ENCODE assay signal across 1 cellular context in the genomic region with DNA sequence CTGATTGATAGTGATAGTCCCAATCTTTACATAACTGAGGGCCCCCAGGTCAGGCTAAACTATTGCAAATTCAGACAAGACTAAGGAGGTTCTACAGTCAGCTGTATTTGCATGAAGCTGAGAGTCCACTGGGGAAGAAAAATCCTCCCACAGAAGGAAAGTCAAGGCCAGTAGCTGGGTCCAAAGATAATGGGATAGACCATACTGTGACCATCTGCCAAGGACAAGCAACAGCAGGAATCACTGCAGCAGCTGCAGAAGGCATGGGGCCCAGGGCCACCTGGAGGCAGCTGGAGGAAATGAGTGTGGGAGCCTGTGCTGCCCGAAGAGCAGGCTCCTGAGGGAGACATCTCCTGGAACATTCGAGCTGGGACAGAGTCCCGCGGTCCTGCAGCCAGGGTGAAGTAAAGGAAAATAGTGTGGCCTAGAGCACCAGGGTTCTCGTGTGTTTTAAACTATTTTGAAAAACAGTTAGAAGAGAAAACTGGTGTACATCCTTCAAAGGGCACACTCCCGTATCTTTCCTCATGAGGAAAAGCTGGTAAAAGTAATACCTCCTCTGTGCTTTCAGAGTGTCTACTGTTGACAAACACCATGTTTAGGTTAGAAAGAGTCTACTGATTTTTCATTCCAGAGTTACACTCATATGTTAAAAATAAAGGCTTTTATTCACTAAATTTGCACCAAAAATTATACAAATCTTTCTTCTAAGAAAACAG.
TF ChIP-seq lines count a peak whose summit lies in the region.

No MANE protein-coding gene starts in this region.

TF ChIP-seq in HepG2, 621 proteins besides CTCF, POLR2A, EP300 and RAD21 (continues in another document):
- TF ChIP-seq ZNF747 (CRISPR knock-in tag; IDR thresholded peaks at IDR 0.05; ENCODE audit: borderline replicate concordance), result 0 out of 2 replicates have a peak, but pooled peaks have one; percentile 63
- no peak for TF ChIP-seq MAFK (conservative IDR thresholded peaks at IDR 0.05 in 1 of 2, IDR thresholded peaks at IDR 0.05 in 1 of 2; ENCODE audit: low read length in 2 of 2)
- peak; percentile 75; the same call in 1 of the 2 replicates for TF ChIP-seq ZNF350 (CRISPR knock-in tag; IDR thresholded peaks at IDR 0.05; ENCODE audit: borderline replicate concordance, low read depth)
- TF ChIP-seq WIZ (CRISPR knock-in tag; IDR thresholded peaks at IDR 0.05), result no peak
- TF ChIP-seq, protein P1, sequence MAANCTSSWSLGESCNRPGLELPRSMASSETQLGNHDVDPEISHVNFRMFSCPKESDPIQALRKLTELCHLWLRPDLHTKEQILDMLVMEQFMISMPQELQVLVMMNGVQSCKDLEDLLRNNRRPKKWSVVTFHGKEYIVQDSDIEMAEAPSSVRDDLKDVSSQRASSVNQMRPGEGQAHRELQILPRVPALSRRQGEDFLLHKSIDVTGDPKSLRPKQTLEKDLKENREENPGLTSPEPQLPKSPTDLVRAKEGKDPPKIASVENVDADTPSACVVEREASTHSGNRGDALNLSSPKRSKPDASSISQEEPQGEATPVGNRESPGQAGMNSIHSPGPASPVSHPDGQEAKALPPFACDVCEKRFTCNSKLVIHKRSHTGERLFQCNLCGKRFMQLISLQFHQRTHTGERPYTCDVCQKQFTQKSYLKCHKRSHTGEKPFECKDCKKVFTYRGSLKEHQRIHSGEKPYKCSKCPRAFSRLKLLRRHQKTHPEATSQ (CRISPR knock-in tag; IDR thresholded peaks at IDR 0.05; ENCODE audit: borderline replicate concordance), result peak; percentile 54; the same call in 1 of the 2 replicates
- TF ChIP-seq MIER2 (CRISPR knock-in tag; IDR thresholded peaks at IDR 0.05), result peak; percentile 72; the same call in 1 of the 2 replicates
- TF ChIP-seq U2AF1 (optimal IDR thresholded peaks at IDR 0.05; ENCODE audit: low read depth, low read length), result no peak
- TF ChIP-seq RARG (CRISPR knock-in tag; IDR thresholded peaks at IDR 0.05; ENCODE audit: low read depth), result no peak
- peak; percentile 63; the same call in 1 of the 2 replicates for TF ChIP-seq ESRRA (CRISPR knock-in tag; IDR thresholded peaks at IDR 0.05; ENCODE audit: low read depth)
- no peak for TF ChIP-seq SMARCE1 (IDR thresholded peaks at IDR 0.05; ENCODE audit: borderline replicate concordance)
- TF ChIP-seq TOPORS (CRISPR knock-in tag; IDR thresholded peaks at IDR 0.05), result no peak
- TF ChIP-seq ARNT (IDR thresholded peaks at IDR 0.05), result no peak
- peak; percentile 72; the same call in 1 of the 2 replicates for TF ChIP-seq MLX (CRISPR knock-in tag; IDR thresholded peaks at IDR 0.05)
- no peak for TF ChIP-seq ZUFSP (CRISPR knock-in tag; IDR thresholded peaks at IDR 0.05; ENCODE audit: borderline replicate concordance)
- TF ChIP-seq ZNF605 (CRISPR knock-in tag; IDR thresholded peaks at IDR 0.05), result peak; percentile 51; the same call in 1 of the 2 replicates
- TF ChIP-seq ZNF225 (CRISPR knock-in tag; IDR thresholded peaks at IDR 0.05), result 0 out of 2 replicates have a peak, but pooled peaks have one; percentile 41
- TF ChIP-seq RFX5 (IDR thresholded peaks at IDR 0.05; ENCODE audit: low read depth, low read length), result no peak
- TF ChIP-seq ZMYM4 (CRISPR knock-in tag; IDR thresholded peaks at IDR 0.05), result peak; percentile 96
- TF ChIP-seq ATF7-NPFF (CRISPR knock-in tag; IDR thresholded peaks at IDR 0.05; ENCODE audit: low read depth), result no peak
- TF ChIP-seq NAIF1 (CRISPR knock-in tag; IDR thresholded peaks at IDR 0.05; ENCODE audit: borderline replicate concordance), result no peak
- no peak for TF ChIP-seq NFRKB (IDR thresholded peaks at IDR 0.05)
- peak; percentile 86 for TF ChIP-seq TFAP4 (IDR thresholded peaks at IDR 0.05; ENCODE audit: borderline replicate concordance, low read depth)
- no peak for TF ChIP-seq CREB1 (IDR thresholded peaks at IDR 0.05)
- TF ChIP-seq CREB1 (CRISPR knock-in tag; IDR thresholded peaks at IDR 0.05), result no peak
- TF ChIP-seq ZNF703 (CRISPR knock-in tag; IDR thresholded peaks at IDR 0.05; ENCODE audit: borderline replicate concordance), result no peak
- no peak for TF ChIP-seq TRIM24 (CRISPR knock-in tag; IDR thresholded peaks at IDR 0.05)
- no peak for TF ChIP-seq SAFB2 (CRISPR knock-in tag; IDR thresholded peaks at IDR 0.05; ENCODE audit: borderline replicate concordance, low read depth)
- no peak for TF ChIP-seq XBP1 (CRISPR knock-in tag; IDR thresholded peaks at IDR 0.05)
- no peak for TF ChIP-seq KDM5A (IDR thresholded peaks at IDR 0.05; ENCODE audit: borderline replicate concordance, low read length)
- no peak for TF ChIP-seq ZNF101 (CRISPR knock-in tag; IDR thresholded peaks at IDR 0.05; ENCODE audit: borderline replicate concordance, low read depth)
- TF ChIP-seq HDAC1 (CRISPR knock-in tag; IDR thresholded peaks at IDR 0.05), result peak; percentile 75
- peak; percentile 92 for TF ChIP-seq STAG1 (CRISPR knock-in tag; IDR thresholded peaks at IDR 0.05)
- no peak for TF ChIP-seq ZZZ3 (CRISPR knock-in tag; IDR thresholded peaks at IDR 0.05; ENCODE audit: borderline replicate concordance)
- no peak for TF ChIP-seq SIX4 (CRISPR knock-in tag; IDR thresholded peaks at IDR 0.05)
- no peak for TF ChIP-seq HHEX (CRISPR knock-in tag; IDR thresholded peaks at IDR 0.05)
- TF ChIP-seq ZBTB33 (CRISPR knock-in tag; IDR thresholded peaks at IDR 0.05), result peak; percentile 56; the same call in 1 of the 2 replicates
- TF ChIP-seq, protein P2, sequence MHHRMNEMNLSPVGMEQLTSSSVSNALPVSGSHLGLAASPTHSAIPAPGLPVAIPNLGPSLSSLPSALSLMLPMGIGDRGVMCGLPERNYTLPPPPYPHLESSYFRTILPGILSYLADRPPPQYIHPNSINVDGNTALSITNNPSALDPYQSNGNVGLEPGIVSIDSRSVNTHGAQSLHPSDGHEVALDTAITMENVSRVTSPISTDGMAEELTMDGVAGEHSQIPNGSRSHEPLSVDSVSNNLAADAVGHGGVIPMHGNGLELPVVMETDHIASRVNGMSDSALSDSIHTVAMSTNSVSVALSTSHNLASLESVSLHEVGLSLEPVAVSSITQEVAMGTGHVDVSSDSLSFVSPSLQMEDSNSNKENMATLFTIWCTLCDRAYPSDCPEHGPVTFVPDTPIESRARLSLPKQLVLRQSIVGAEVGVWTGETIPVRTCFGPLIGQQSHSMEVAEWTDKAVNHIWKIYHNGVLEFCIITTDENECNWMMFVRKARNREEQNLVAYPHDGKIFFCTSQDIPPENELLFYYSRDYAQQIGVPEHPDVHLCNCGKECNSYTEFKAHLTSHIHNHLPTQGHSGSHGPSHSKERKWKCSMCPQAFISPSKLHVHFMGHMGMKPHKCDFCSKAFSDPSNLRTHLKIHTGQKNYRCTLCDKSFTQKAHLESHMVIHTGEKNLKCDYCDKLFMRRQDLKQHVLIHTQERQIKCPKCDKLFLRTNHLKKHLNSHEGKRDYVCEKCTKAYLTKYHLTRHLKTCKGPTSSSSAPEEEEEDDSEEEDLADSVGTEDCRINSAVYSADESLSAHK (CRISPR knock-in tag; IDR thresholded peaks at IDR 0.05; ENCODE audit: borderline replicate concordance), result no peak
- no peak for TF ChIP-seq ZNF773 (CRISPR knock-in tag; IDR thresholded peaks at IDR 0.05; ENCODE audit: borderline replicate concordance)
- no peak for TF ChIP-seq TBX3 (IDR thresholded peaks at IDR 0.05; ENCODE audit: borderline replicate concordance)
- TF ChIP-seq ZNF746 (CRISPR knock-in tag; IDR thresholded peaks at IDR 0.05), result no peak
- TF ChIP-seq ZNF724P (CRISPR knock-in tag; IDR thresholded peaks at IDR 0.05; ENCODE audit: borderline replicate concordance), result no peak
- TF ChIP-seq, protein P3, sequence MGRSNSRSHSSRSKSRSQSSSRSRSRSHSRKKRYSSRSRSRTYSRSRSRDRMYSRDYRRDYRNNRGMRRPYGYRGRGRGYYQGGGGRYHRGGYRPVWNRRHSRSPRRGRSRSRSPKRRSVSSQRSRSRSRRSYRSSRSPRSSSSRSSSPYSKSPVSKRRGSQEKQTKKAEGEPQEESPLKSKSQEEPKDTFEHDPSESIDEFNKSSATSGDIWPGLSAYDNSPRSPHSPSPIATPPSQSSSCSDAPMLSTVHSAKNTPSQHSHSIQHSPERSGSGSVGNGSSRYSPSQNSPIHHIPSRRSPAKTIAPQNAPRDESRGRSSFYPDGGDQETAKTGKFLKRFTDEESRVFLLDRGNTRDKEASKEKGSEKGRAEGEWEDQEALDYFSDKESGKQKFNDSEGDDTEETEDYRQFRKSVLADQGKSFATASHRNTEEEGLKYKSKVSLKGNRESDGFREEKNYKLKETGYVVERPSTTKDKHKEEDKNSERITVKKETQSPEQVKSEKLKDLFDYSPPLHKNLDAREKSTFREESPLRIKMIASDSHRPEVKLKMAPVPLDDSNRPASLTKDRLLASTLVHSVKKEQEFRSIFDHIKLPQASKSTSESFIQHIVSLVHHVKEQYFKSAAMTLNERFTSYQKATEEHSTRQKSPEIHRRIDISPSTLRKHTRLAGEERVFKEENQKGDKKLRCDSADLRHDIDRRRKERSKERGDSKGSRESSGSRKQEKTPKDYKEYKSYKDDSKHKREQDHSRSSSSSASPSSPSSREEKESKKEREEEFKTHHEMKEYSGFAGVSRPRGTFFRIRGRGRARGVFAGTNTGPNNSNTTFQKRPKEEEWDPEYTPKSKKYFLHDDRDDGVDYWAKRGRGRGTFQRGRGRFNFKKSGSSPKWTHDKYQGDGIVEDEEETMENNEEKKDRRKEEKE (IDR thresholded peaks at IDR 0.05), result no peak
- no peak; the same call in 1 of the 2 replicates for TF ChIP-seq ZKSCAN5 (CRISPR knock-in tag; IDR thresholded peaks at IDR 0.05)
- TF ChIP-seq TIGD3 (CRISPR knock-in tag; IDR thresholded peaks at IDR 0.05; ENCODE audit: borderline replicate concordance), result no peak; the same call in 1 of the 2 replicates
- TF ChIP-seq IRF2 (CRISPR knock-in tag; IDR thresholded peaks at IDR 0.05), result peak; percentile 79
- no peak for TF ChIP-seq ARID3A (IDR thresholded peaks at IDR 0.05; ENCODE audit: low read depth, low read length)
- TF ChIP-seq NRL (CRISPR knock-in tag; IDR thresholded peaks at IDR 0.05; ENCODE audit: borderline replicate concordance), result no peak
